In genomic region chr1:1406101-1406820, GRCh38 we compare ENCODE assay signal across 8 cellular contexts. TPM values are rescaled to one million over a fixed set of nuclear protein-coding genes. Genes with fewer than 3 reads are reported as not detected.
A peak's percentile ranks its signal among the peaks of the same experiment; 100 is the strongest.
DNase-seq lines count a peak whose midpoint lies in the region; ATAC-seq and TF ChIP-seq lines count a peak whose summit lies in the region.

No MANE protein-coding gene starts in this region.

- H3K27me3 Mint-ChIP-seq in GM23338 (ENCODE audit: insufficient read depth, low read depth, poor library complexity): peaks cover 30% of the 10 kb centered on the region
- H3K27me3 Mint-ChIP-seq in T-cell: no peaks in the 10 kb centered on the region

- no peak for DNase-seq in GM23338 (ENCODE audit: low spot score)
- no peak for DNase-seq in T-cell
- DNase-seq in fibroblast of villous mesenchyme (ENCODE audit: low read depth): no peak
- no peak for DNase-seq in gastrocnemius medialis
- no peak for DNase-seq in cortex of kidney (lab: John Stamatoyannopoulos, UW)
- DNase-seq in mucosa of gallbladder (ENCODE audit: low spot score): no peak
- DNase-seq in NCI-H1930 (lab: John Stamatoyannopoulos, UW): no peak

- peak overlapping the region; percentile 98 for H3K4me3 ChIP-seq in GM23338
- peak overlapping the region; percentile 90 for H3K4me3 ChIP-seq in fibroblast of villous mesenchyme (ENCODE audit: low read depth, low read length)
- H3K4me3 ChIP-seq in gastrocnemius medialis: peak overlapping the region; percentile 85 to 100 (median 93)

- H3K36me3 Mint-ChIP-seq in GM23338 (ENCODE audit: low read depth): peaks cover 74% of the 10 kb centered on the region
- H3K36me3 Mint-ChIP-seq in T-cell: peaks cover 23% of the 10 kb centered on the region

- H4K20me1 ChIP-seq in GM23338 (replicated peaks; ENCODE audit: insufficient read depth): peaks cover 16% of the 10 kb centered on the region

- no peaks in the 10 kb centered on the region for H3K9me3 ChIP-seq in gastrocnemius medialis

- no peaks in the 10 kb centered on the region for H3K27me3 ChIP-seq in GM23338 (ENCODE audit: insufficient read depth)
- no peaks in the 10 kb centered on the region for H3K27me3 ChIP-seq in gastrocnemius medialis

- H3K4me3 Mint-ChIP-seq in GM23338: peak overlapping the region; percentile 93
- H3K4me3 Mint-ChIP-seq in T-cell: peak overlapping the region; percentile 89 to 95 (median 91)

- peaks cover 48% of the 10 kb centered on the region for H3K79me2 ChIP-seq in GM23338 (replicated peaks; ENCODE audit: insufficient read depth)

- ATAC-seq in GM23338: no peak; the same call in 2 of the 3 replicates
- no peak for ATAC-seq in T-cell (replicated peaks in 1 of 4)
- no peak for ATAC-seq in gastrocnemius medialis
- ATAC-seq in GM21360 (IDR thresholded peaks at IDR 0.05; ENCODE audit: unreplicated experiment): no peak

- H3K36me3 ChIP-seq in GM23338 (ENCODE audit: insufficient read depth): peaks cover 37% of the 10 kb centered on the region
- H3K36me3 ChIP-seq in gastrocnemius medialis: peaks cover 0 to 19% of the 10 kb centered on the region in 2 donors

- POLR2A ChIA-PET in T-cell (lab: Charles Lee): interaction anchor here in 1 of 2 donors (0.6 kb wide), 1 partner anchor 40 kb away, joined by 3 read pairs; no protein-coding TSS in a partner anchor

- CTCF ChIA-PET in T-cell (lab: Charles Lee): no interaction called here

- peak overlapping the region; percentile 75 for H3K4me2 ChIP-seq in GM23338

- H3K9me3 Mint-ChIP-seq in GM23338: peaks cover 4% of the 10 kb centered on the region
- no peaks in the 10 kb centered on the region for H3K9me3 Mint-ChIP-seq in T-cell

- H3K27ac Mint-ChIP-seq in GM23338 (peak overlapping the region; percentile 84), T-cell (peak overlapping the region; percentile 82 to 87)

- TF ChIP-seq POLR2A in gastrocnemius medialis (IDR thresholded peaks at IDR 0.05): no peak

- no peak for TF ChIP-seq CTCF in GM23338 (conservative IDR thresholded peaks at IDR 0.05; ENCODE audit: low read depth in 2 of 2)
- no peak for TF ChIP-seq CTCF in fibroblast of villous mesenchyme (IDR thresholded peaks at IDR 0.05; ENCODE audit: insufficient read depth, low read depth, low read length)
- no peak for TF ChIP-seq CTCF in gastrocnemius medialis (IDR thresholded peaks at IDR 0.05 in 4 of 5, conservative IDR thresholded peaks at IDR 0.05 in 1 of 5)

- peaks cover 62% of the 10 kb centered on the region for H3F3A ChIP-seq in GM23338 (replicated peaks; ENCODE audit: low read depth)

- H3K27ac ChIP-seq in GM23338 (ENCODE audit: low read depth): peak overlapping the region; percentile 92
- H3K27ac ChIP-seq in gastrocnemius medialis: peak overlapping the region; percentile 79 to 95 (median 84)

- in situ Hi-C loops in gastrocnemius medialis (cut with MboI; ENCODE audit: low sequenced_read_pairs in 4 of 4): no loop called here

- no peaks in the 10 kb centered on the region for H3K9me2 ChIP-seq in GM23338 (ENCODE audit: insufficient read depth)

- H3K4me1 Mint-ChIP-seq in GM23338 (peaks cover 45% of the 10 kb centered on the region), T-cell (peaks cover 31 to 57% (median 48%) of the 10 kb centered on the region in 3 donors)

- intact Hi-C loops in gastrocnemius medialis (cut with DNase I; ENCODE audit: low total_unique reads): loop anchor here (2.0 kb wide), 1 partner anchor 133 kb away; the partner anchor contains the start of gene UBE2J2

- H3K4me1 ChIP-seq in GM23338 (ENCODE audit: insufficient read depth) (peaks cover 37% of the 10 kb centered on the region), gastrocnemius medialis (peaks cover 35 to 36% of the 10 kb centered on the region in 2 donors)

- H2AFZ ChIP-seq in GM23338: 0 out of 2 replicates have a peak overlapping the region, but pooled peaks have one; percentile 76

TF ChIP-seq in GM23338, 12 proteins besides CTCF, POLR2A, EP300 and RAD21:
- TF ChIP-seq, protein P1, sequence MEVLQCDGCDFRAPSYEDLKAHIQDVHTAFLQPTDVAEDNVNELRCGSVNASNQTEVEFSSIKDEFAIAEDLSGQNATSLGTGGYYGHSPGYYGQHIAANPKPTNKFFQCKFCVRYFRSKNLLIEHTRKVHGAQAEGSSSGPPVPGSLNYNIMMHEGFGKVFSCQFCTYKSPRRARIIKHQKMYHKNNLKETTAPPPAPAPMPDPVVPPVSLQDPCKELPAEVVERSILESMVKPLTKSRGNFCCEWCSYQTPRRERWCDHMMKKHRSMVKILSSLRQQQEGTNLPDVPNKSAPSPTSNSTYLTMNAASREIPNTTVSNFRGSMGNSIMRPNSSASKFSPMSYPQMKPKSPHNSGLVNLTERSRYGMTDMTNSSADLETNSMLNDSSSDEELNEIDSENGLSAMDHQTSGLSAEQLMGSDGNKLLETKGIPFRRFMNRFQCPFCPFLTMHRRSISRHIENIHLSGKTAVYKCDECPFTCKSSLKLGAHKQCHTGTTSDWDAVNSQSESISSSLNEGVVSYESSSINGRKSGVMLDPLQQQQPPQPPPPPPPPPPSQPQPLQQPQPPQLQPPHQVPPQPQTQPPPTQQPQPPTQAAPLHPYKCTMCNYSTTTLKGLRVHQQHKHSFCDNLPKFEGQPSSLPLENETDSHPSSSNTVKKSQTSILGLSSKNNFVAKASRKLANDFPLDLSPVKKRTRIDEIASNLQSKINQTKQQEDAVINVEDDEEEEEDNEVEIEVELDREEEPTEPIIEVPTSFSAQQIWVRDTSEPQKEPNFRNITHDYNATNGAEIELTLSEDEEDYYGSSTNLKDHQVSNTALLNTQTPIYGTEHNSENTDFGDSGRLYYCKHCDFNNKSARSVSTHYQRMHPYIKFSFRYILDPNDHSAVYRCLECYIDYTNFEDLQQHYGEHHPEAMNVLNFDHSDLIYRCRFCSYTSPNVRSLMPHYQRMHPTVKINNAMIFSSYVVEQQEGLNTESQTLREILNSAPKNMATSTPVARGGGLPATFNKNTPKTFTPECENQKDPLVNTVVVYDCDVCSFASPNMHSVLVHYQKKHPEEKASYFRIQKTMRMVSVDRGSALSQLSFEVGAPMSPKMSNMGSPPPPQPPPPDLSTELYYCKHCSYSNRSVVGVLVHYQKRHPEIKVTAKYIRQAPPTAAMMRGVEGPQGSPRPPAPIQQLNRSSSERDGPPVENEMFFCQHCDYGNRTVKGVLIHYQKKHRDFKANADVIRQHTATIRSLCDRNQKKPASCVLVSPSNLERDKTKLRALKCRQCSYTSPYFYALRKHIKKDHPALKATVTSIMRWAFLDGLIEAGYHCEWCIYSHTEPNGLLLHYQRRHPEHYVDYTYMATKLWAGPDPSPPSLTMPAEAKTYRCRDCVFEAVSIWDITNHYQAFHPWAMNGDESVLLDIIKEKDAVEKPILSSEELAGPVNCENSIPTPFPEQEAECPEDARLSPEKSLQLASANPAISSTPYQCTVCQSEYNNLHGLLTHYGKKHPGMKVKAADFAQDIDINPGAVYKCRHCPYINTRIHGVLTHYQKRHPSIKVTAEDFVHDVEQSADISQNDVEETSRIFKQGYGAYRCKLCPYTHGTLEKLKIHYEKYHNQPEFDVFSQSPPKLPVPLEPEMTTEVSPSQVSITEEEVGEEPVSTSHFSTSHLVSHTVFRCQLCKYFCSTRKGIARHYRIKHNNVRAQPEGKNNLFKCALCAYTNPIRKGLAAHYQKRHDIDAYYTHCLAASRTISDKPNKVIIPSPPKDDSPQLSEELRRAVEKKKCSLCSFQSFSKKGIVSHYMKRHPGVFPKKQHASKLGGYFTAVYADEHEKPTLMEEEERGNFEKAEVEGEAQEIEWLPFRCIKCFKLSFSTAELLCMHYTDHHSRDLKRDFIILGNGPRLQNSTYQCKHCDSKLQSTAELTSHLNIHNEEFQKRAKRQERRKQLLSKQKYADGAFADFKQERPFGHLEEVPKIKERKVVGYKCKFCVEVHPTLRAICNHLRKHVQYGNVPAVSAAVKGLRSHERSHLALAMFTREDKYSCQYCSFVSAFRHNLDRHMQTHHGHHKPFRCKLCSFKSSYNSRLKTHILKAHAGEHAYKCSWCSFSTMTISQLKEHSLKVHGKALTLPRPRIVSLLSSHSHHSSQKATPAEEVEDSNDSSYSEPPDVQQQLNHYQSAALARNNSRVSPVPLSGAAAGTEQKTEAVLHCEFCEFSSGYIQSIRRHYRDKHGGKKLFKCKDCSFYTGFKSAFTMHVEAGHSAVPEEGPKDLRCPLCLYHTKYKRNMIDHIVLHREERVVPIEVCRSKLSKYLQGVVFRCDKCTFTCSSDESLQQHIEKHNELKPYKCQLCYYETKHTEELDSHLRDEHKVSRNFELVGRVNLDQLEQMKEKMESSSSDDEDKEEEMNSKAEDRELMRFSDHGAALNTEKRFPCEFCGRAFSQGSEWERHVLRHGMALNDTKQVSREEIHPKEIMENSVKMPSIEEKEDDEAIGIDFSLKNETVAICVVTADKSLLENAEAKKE (CRISPR knock-in tag; IDR thresholded peaks at IDR 0.05): no peak
- TF ChIP-seq POLR2AphosphoS5 (IDR thresholded peaks at IDR 0.05; ENCODE audit: low read depth): 0 out of 2 replicates have a peak, but pooled peaks have one; percentile 22

RNA-seq across cellular contexts. Expression of gene MRPL20, which starts 0.8 kb away (rescaled TPM):
- 158 and 173 TPM in 2 replicates for total RNA-seq in GM23338 (2014; rRNA removed; shearing (Covaris generic))
- polyA plus RNA-seq in GM23338 (2016; fragmentation: Nextera tagmentation; extraction: Ambion mirVana): 319 and 344 TPM in 2 replicates
- 100 to 1,000 TPM; 106 to 123 (median 114) TPM for total RNA-seq in T-cell
- total RNA-seq in fibroblast of villous mesenchyme: 85.5 and 96.6 TPM in 2 replicates
- 100 to 1,000 TPM; 167 to 260 (median 203) TPM for total RNA-seq in gastrocnemius medialis
- total RNA-seq in mucosa of gallbladder: 99.2 TPM

RNA-seq across cellular contexts. Expression of gene CCNL2, which starts 7.1 kb away (rescaled TPM):
- 146 and 147 TPM in 2 replicates for total RNA-seq in GM23338 (2014; rRNA removed; shearing (Covaris generic))
- polyA plus RNA-seq in GM23338 (2016; fragmentation: Nextera tagmentation; extraction: Ambion mirVana): 99.4 and 115 TPM in 2 replicates
- total RNA-seq in T-cell: 100 to 1,000 TPM; 250 to 418 (median 376) TPM
- 94.7 and 130 TPM in 2 replicates for total RNA-seq in fibroblast of villous mesenchyme
- total RNA-seq in gastrocnemius medialis: 10 to 100 TPM; 35.0 to 91.1 (median 43.7) TPM
- 194 TPM for total RNA-seq in mucosa of gallbladder

RNA-seq across cellular contexts. Expression of gene ANKRD65, which starts 14.8 kb away (rescaled TPM):
- 1.7 and 1.8 TPM in 2 replicates for total RNA-seq in GM23338 (2014; rRNA removed; shearing (Covaris generic))
- polyA plus RNA-seq in GM23338 (2016; fragmentation: Nextera tagmentation; extraction: Ambion mirVana): 1.6 and 2.6 TPM in 2 replicates
- under 1 TPM in 1 of 5 donors, not detected in 4; 0.20 TPM for total RNA-seq in T-cell
- 0.43 and 1.6 TPM in 2 replicates for total RNA-seq in fibroblast of villous mesenchyme
- total RNA-seq in gastrocnemius medialis: 1 to 10 TPM in 3 of 4 donors, under 1 TPM in 1; 0.16 to 1.8 (median 1.3) TPM
- 10.1 TPM for total RNA-seq in mucosa of gallbladder

RNA-seq across cellular contexts. Expression of gene VWA1, which starts 29.2 kb away (rescaled TPM):
- 21.9 and 31.5 TPM in 2 replicates for total RNA-seq in GM23338 (2014; rRNA removed; shearing (Covaris generic))
- polyA plus RNA-seq in GM23338 (2016; fragmentation: Nextera tagmentation; extraction: Ambion mirVana): 7.2 and 7.9 TPM in 2 replicates
- total RNA-seq in T-cell (under 1 TPM in 3 of 5 donors, not detected in 2; 0.15 to 0.54 (median 0.26) TPM), fibroblast of villous mesenchyme (5.6 and 6.8 TPM in 2 replicates), gastrocnemius medialis (1 to 10 TPM; 2.1 to 8.3 (median 6.0) TPM), mucosa of gallbladder (122 TPM)

RNA-seq across cellular contexts. Expression of gene AURKAIP1, which starts 31.3 kb away (rescaled TPM):
- 156 and 167 TPM in 2 replicates for total RNA-seq in GM23338 (2014; rRNA removed; shearing (Covaris generic))
- 355 and 369 TPM in 2 replicates for polyA plus RNA-seq in GM23338 (2016; fragmentation: Nextera tagmentation; extraction: Ambion mirVana)
- total RNA-seq in T-cell: 10 to 100 TPM; 58.8 to 91.7 (median 86.0) TPM
- total RNA-seq in fibroblast of villous mesenchyme: 94.1 and 116 TPM in 2 replicates
- total RNA-seq in gastrocnemius medialis: 100 to 1,000 TPM; 165 to 450 (median 234) TPM
- total RNA-seq in mucosa of gallbladder: 135 TPM
